ENCODE assay signal across 14 cellular contexts in the genomic region with DNA sequence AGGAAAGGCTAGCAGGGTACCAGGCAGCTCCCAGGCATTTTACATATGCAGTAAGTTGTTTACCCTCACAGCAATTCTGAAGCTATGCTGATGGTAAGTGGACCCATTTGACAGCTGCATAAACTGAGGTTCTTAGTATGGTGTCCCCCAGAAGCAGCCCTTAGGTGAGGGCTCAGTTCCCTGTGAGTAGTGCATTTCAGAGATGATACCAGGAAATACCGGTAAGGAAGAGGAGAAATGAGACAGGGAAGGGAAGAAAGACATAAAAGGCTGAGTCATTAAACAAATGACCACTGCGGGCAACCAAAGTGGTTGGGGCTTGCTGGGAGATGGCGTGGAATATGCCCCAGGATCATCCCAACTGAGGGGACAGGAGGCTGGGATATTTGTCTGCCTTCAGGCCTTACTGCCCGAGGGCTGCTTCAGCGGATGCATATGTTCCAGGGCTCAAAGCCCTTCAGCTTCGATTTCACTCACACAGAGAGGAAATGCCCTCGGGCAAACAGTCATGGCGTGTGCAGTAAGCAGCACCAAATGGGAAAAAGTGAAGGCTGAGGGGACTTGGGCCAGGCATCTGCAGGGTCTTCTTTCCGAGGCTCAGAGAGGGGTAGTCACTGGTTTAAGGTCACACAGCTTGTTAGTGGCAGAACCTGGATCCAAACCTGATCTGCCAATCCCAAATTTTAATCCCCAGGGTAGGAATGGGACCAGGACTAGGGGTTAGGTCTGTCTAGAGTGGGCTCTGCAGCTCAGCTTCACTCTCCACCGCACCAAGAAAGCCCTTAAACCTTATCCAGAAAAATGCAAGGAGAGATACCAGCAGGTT.
DNase-seq lines count a peak whose midpoint lies in the region; ATAC-seq, FAIRE-seq and TF ChIP-seq lines count a peak whose summit lies in the region.
"Had no signal": no experiment of that assay in that cellular context is flagged by ENCODE, and none has a peak within 500 bp of the region (broad histone marks: within the 10 kb centered on the region; RNA-seq: fewer than 3 reads in every experiment).

No MANE protein-coding gene starts in this region.

- TF ChIP-seq POLR2A in H1 (IDR thresholded peaks at IDR 0.05; ENCODE audit: control extremely low read depth in 1 of 2, low read depth in 2 of 2, low read length in 2 of 2), result no peak
- TF ChIP-seq POLR2A in sigmoid colon (IDR thresholded peaks at IDR 0.05), result no peak

- H3K9me3 Mint-ChIP-seq in activated naive CD4-positive, alpha-beta T cell treated with anti-CD3 and anti-CD28 coated beads, Interleukin-2, amount 10 ng/mL, durations not matched to agents 7 days and 5 days, result no peaks in the 10 kb centered on the region
- no peaks in the 10 kb centered on the region for H3K9me3 Mint-ChIP-seq in activated naive CD4-positive, alpha-beta T cell treated with anti-CD3 and anti-CD28 coated beads, Interleukin-2, amount 50 U/mL, for 72 hours
- no peaks in the 10 kb centered on the region for H3K9me3 Mint-ChIP-seq in mesothelial cell of epicardium
- H3K9me3 Mint-ChIP-seq: activated T-helper 1 cell treated with anti-CD3 and anti-CD28 coated beads, Interleukin-12 subunit alpha, Interleukin-12 subunit beta, Interleukin-2, Interleukin-4 antibody, amounts not matched to agents 30 ng/mL and 10 ng/mL and 1 ng/mL, durations not matched to agents 14 hours and 24 hours and 36 hours had no signal

- no peak overlapping the region for H2BK12ac ChIP-seq in H1 (ENCODE audit: low read depth, low read length)

- no peak for TF ChIP-seq EP300 in H1 (IDR thresholded peaks at IDR 0.05; ENCODE audit: borderline replicate concordance in 1 of 2, low read depth in 2 of 2, low read length in 2 of 2)
- TF ChIP-seq EP300 in sigmoid colon (IDR thresholded peaks at IDR 0.05), result no peak

- H3K4me1 Mint-ChIP-seq in activated naive CD4-positive, alpha-beta T cell treated with anti-CD3 and anti-CD28 coated beads, Interleukin-2, amount 10 ng/mL, durations not matched to agents 7 days and 5 days, result peaks cover 4% of the 10 kb centered on the region
- H3K4me1 Mint-ChIP-seq in mesothelial cell of epicardium, result peaks cover 24% of the 10 kb centered on the region

- H3K27ac ChIP-seq in PC-3 (ENCODE audit: low read length), result no peak overlapping the region
- no peak overlapping the region for H3K27ac ChIP-seq in H1 (ENCODE audit: low read depth, low read length)
- no peak overlapping the region for H3K27ac ChIP-seq in upper lobe of right lung
- H3K27ac ChIP-seq in sigmoid colon, result no peak overlapping the region
- H3K27ac ChIP-seq: gastroesophageal sphincter had no signal

- no peak overlapping the region for H2BK15ac ChIP-seq in H1 (ENCODE audit: low read length)

- no peak for ATAC-seq in activated naive CD4-positive, alpha-beta T cell treated with anti-CD3 and anti-CD28 coated beads, Interleukin-2, amount 50 U/mL, for 72 hours
- ATAC-seq in PC-3 (peak; percentile 86), upper lobe of right lung (no peak), HG02798 (IDR thresholded peaks at IDR 0.05; ENCODE audit: poor library complexity, unreplicated experiment) (no peak)
- ATAC-seq: gastroesophageal sphincter had no signal

- no peak overlapping the region for H2BK120ac ChIP-seq in H1 (replicated peaks; ENCODE audit: low read depth, low read length)

- POLR2A ChIA-PET in PC-3 (lab: Charles Lee; ENCODE audit: unreplicated experiment), result no interaction called here
- POLR2A ChIA-PET in H1 (lab: Charles Lee; ENCODE audit: partially characterized antibody), result interaction anchor here (1.6 kb wide), 1 partner anchor 12 kb away, joined by 3 read pairs; no protein-coding TSS in a partner anchor

- no peaks in the 10 kb centered on the region for H3K79me1 ChIP-seq in H1 (ENCODE audit: low read depth, low read length)

- H2BK20ac ChIP-seq in H1 (ENCODE audit: low read length), result no peak overlapping the region

- H3K4me2 ChIP-seq in PC-3 (ENCODE audit: low read length), result no peak overlapping the region
- no peak overlapping the region for H3K4me2 ChIP-seq in H1 (ENCODE audit: insufficient read depth in 1 of 2, low read depth in 2 of 2, low read length in 2 of 2)

- no peak overlapping the region for H4K91ac ChIP-seq in H1 (replicated peaks; ENCODE audit: insufficient read length, low read length)

- no peak overlapping the region for H3K56ac ChIP-seq in H1 (replicated peaks; ENCODE audit: insufficient read length, low read depth, low read length)

- H4K20me1 ChIP-seq in PC-3 (ENCODE audit: low read length), result no peaks in the 10 kb centered on the region
- no peaks in the 10 kb centered on the region for H4K20me1 ChIP-seq in H1 (replicated peaks in 1 of 2; ENCODE audit: control insufficient read depth in 1 of 2, insufficient read depth in 2 of 2, low read length in 2 of 2)

- H3K4ac ChIP-seq in H1 (replicated peaks; ENCODE audit: insufficient read length, low read depth, low read length), result no peak overlapping the region

- H3K4me1 ChIP-seq in PC-3 (ENCODE audit: insufficient read depth, low read length) (peaks cover 4% of the 10 kb centered on the region; the same call in 1 of the 2 replicates), H1 (replicated peaks in 1 of 4; ENCODE audit: control insufficient read depth in 3 of 4, insufficient read depth in 4 of 4, low read length in 3 of 4) (peaks cover 0 to 6% (median under 1%) of the 10 kb centered on the region in 4 experiments; a peak in 1 of 7 replicates), upper lobe of right lung (peaks cover 10% of the 10 kb centered on the region), sigmoid colon (peaks cover 0 to 4% (median 0%) of the 10 kb centered on the region in 4 donors)
- H3K4me1 ChIP-seq: gastroesophageal sphincter had no signal

- no peaks in the 10 kb centered on the region for H3F3A ChIP-seq in PC-3 (ENCODE audit: low read length, unreplicated experiment)

- H3K36me3 ChIP-seq in PC-3 (ENCODE audit: low read depth, low read length) (no peaks in the 10 kb centered on the region), H1 (ENCODE audit: control insufficient read depth in 2 of 4, insufficient read depth in 4 of 4, low read length in 3 of 4) (no peaks in the 10 kb centered on the region), upper lobe of right lung (no peaks in the 10 kb centered on the region), sigmoid colon (no peaks in the 10 kb centered on the region)
- H3K36me3 ChIP-seq: gastroesophageal sphincter had no signal

- intact Hi-C loops in PC-3 (cut with micrococcal nuclease), result no loop called here
- intact Hi-C loops in upper lobe of right lung (cut with DNase I), result no loop called here
- intact Hi-C loops in sigmoid colon (cut with DNase I), result no loop called here

- H4K5ac ChIP-seq in H1 (ENCODE audit: insufficient read length, low read depth, low read length), result no peak overlapping the region

- H3K9me3 ChIP-seq in PC-3 (ENCODE audit: low read length) (no peaks in the 10 kb centered on the region), H1 (ENCODE audit: insufficient read depth in 2 of 2, low read depth in 1 of 2, low read length in 1 of 2) (no peaks in the 10 kb centered on the region), upper lobe of right lung (no peaks in the 10 kb centered on the region), sigmoid colon (no peaks in the 10 kb centered on the region)
- H3K9me3 ChIP-seq: gastroesophageal sphincter had no signal

- TF ChIP-seq CTCF in PC-3 (conservative IDR thresholded peaks at IDR 0.05; ENCODE audit: low read depth, low read length) (no peak), H1 (IDR thresholded peaks at IDR 0.05; ENCODE audit: control extremely low read depth in 1 of 3, insufficient read depth in 1 of 3, low read depth in 1 of 3, low read length in 3 of 3) (no peak), upper lobe of right lung (IDR thresholded peaks at IDR 0.05) (no peak), sigmoid colon (IDR thresholded peaks at IDR 0.05) (no peak), mesothelial cell of epicardium (IDR thresholded peaks at IDR 0.05; ENCODE audit: unreplicated experiment) (no peak)

- 81% methylated on average over 10 of the region's 10 CpGs; no CpG with 5 or more reads in 1 of the 2 experiments for WGBS in H1 (ENCODE audit: extremely low coverage in 1 of 2, insufficient coverage in 1 of 2, insufficient read length in 1 of 2, insufficient replicate concordance in 2 of 2, low coverage in 1 of 2, low lambda C conversion rate in 2 of 2, missing lambda C conversion rate in 1 of 2), 2 experiments
- WGBS in sigmoid colon, 2 donors, result 66 to 82% methylated on average over 10 of the region's 10 CpGs

- no peaks in the 10 kb centered on the region for H3K9me2 ChIP-seq in PC-3 (replicated peaks; ENCODE audit: low read length)

- TF ChIP-seq RAD21 in H1 (IDR thresholded peaks at IDR 0.05 in 1 of 2, conservative IDR thresholded peaks at IDR 0.05 in 1 of 2; ENCODE audit: low read depth in 2 of 2, low read length in 2 of 2), result no peak

- H2AFZ ChIP-seq in PC-3 (ENCODE audit: low read length), result no peak overlapping the region
- no peak overlapping the region for H2AFZ ChIP-seq in H1 (ENCODE audit: low read length)

- no peaks in the 10 kb centered on the region for H3K79me2 ChIP-seq in PC-3 (ENCODE audit: low read length)
- no peaks in the 10 kb centered on the region for H3K79me2 ChIP-seq in H1 (ENCODE audit: control insufficient read depth in 1 of 2, insufficient read depth in 2 of 2, low read length in 2 of 2)

- BruUV-seq in PC-3 (replicated peaks; lab: Mats Ljungman, UMichigan), result no TSS peak

- no peak overlapping the region for H2BK5ac ChIP-seq in H1 (ENCODE audit: low read depth, low read length)

- H3K27me3 ChIP-seq in PC-3 (ENCODE audit: low read length) (no peaks in the 10 kb centered on the region), H1 (replicated peaks in 1 of 4; ENCODE audit: control insufficient read depth in 3 of 4, extremely low read depth in 1 of 4, insufficient read depth in 3 of 4, low read length in 3 of 4) (no peaks in the 10 kb centered on the region), upper lobe of right lung (no peaks in the 10 kb centered on the region), sigmoid colon (no peaks in the 10 kb centered on the region)
- H3K27me3 ChIP-seq: gastroesophageal sphincter had no signal

- CTCF ChIA-PET in activated naive CD4-positive, alpha-beta T cell treated with anti-CD3 and anti-CD28 coated beads, Interleukin-2, amount 10 ng/mL, durations not matched to agents 7 days and 5 days (lab: Charles Lee), result interaction anchor here (0.9 to 2.6 kb wide), 3 partner anchors 37 to 131 kb away, joined by 3 to 8 read pairs (median 4); no protein-coding TSS in a partner anchor
- CTCF ChIA-PET in PC-3 (lab: Charles Lee) (no interaction called here), H1 (lab: Charles Lee; ENCODE audit: partially characterized antibody) (interaction anchor here (0.5 to 5.3 kb wide), 5 partner anchors 14 to 340 kb away, joined by 3 to 27 read pairs (median 6); no protein-coding TSS in a partner anchor)

- peaks cover 70% of the 10 kb centered on the region for H3K27me3 Mint-ChIP-seq in activated naive CD4-positive, alpha-beta T cell treated with anti-CD3 and anti-CD28 coated beads, Interleukin-2, amount 10 ng/mL, durations not matched to agents 7 days and 5 days
- peaks cover 5% of the 10 kb centered on the region for H3K27me3 Mint-ChIP-seq in mesothelial cell of epicardium (ENCODE audit: low read depth)

- no peak overlapping the region for H2AK5ac ChIP-seq in H1 (ENCODE audit: low read depth, low read length)

- H3K18ac ChIP-seq in H1 (ENCODE audit: extremely low read depth, low read length), result no peak overlapping the region

- no peak for DNase-seq in activated naive CD4-positive, alpha-beta T cell treated with anti-CD3 and anti-CD28 coated beads, Interleukin-2, amount 10 ng/mL, durations not matched to agents 7 days and 5 days
- no peak for DNase-seq in activated naive CD4-positive, alpha-beta T cell treated with anti-CD3 and anti-CD28 coated beads, Interleukin-2, amount 50 U/mL, for 72 hours (ENCODE audit: low spot score in 2 of 2)
- DNase-seq in PC-3, result peak; percentile 66
- DNase-seq in H1 (ENCODE audit: low read depth in 1 of 2, low spot score in 2 of 2), result no peak
- DNase-seq in upper lobe of right lung, result peak; percentile 31
- no peak for DNase-seq in sigmoid colon
- no peak for DNase-seq in mesothelial cell of epicardium (ENCODE audit: low spot score in 2 of 2, unreplicated experiment in 2 of 2)
- DNase-seq: effector CD8-positive, alpha-beta T cell; Kasumi-1; SW 1271 had no signal

- H3K23ac ChIP-seq in H1 (ENCODE audit: insufficient read length), result no peak overlapping the region

- no peaks in the 10 kb centered on the region for H3K36me3 Mint-ChIP-seq in activated naive CD4-positive, alpha-beta T cell treated with anti-CD3 and anti-CD28 coated beads, Interleukin-2, amount 10 ng/mL, durations not matched to agents 7 days and 5 days
- no peaks in the 10 kb centered on the region for H3K36me3 Mint-ChIP-seq in activated naive CD4-positive, alpha-beta T cell treated with anti-CD3 and anti-CD28 coated beads, Interleukin-2, amount 50 U/mL, for 72 hours
- no peaks in the 10 kb centered on the region for H3K36me3 Mint-ChIP-seq in mesothelial cell of epicardium

- H3K14ac ChIP-seq in H1 (ENCODE audit: insufficient read length), result no peak overlapping the region

- FAIRE-seq in H1 (lab: Jason Lieb, UNC), result no peak
- FAIRE-seq: GM19239 had no signal

- H3K27ac Mint-ChIP-seq in activated naive CD4-positive, alpha-beta T cell treated with anti-CD3 and anti-CD28 coated beads, Interleukin-2, amount 10 ng/mL, durations not matched to agents 7 days and 5 days, result peak overlapping the region; percentile 53
- H3K27ac Mint-ChIP-seq in activated naive CD4-positive, alpha-beta T cell treated with anti-CD3 and anti-CD28 coated beads, Interleukin-2, amount 50 U/mL, for 72 hours, result no peak overlapping the region
- H3K27ac Mint-ChIP-seq in mesothelial cell of epicardium, result no peak overlapping the region

- 0 out of 2 replicates have a peak, but pooled peaks cover 1% of the 10 kb centered on the region for H3K23me2 ChIP-seq in H1 (ENCODE audit: low read depth, low read length)

- no peak overlapping the region for H3K4me3 Mint-ChIP-seq in activated naive CD4-positive, alpha-beta T cell treated with anti-CD3 and anti-CD28 coated beads, Interleukin-2, amount 10 ng/mL, durations not matched to agents 7 days and 5 days
- no peak overlapping the region for H3K4me3 Mint-ChIP-seq in mesothelial cell of epicardium
- H3K4me3 Mint-ChIP-seq: activated T-helper 1 cell treated with anti-CD3 and anti-CD28 coated beads, Interleukin-12 subunit alpha, Interleukin-12 subunit beta, Interleukin-2, Interleukin-4 antibody, amounts not matched to agents 30 ng/mL and 10 ng/mL and 1 ng/mL, durations not matched to agents 14 hours and 24 hours and 36 hours had no signal

- no peak overlapping the region for H3K9ac ChIP-seq in PC-3 (ENCODE audit: low read length)
- H3K9ac ChIP-seq in H1 (replicated peaks in 1 of 4; ENCODE audit: extremely low read depth in 1 of 4, low read depth in 3 of 4, low read length in 3 of 4), result no peak overlapping the region

- H3K4me3 ChIP-seq in PC-3 (ENCODE audit: low read length) (no peak overlapping the region), H1 (ENCODE audit: extremely low read depth in 1 of 4, insufficient read depth in 2 of 4, low read depth in 3 of 4, low read length in 4 of 4) (no peak overlapping the region), upper lobe of right lung (no peak overlapping the region), sigmoid colon (no peak overlapping the region)
- H3K4me3 ChIP-seq: gastroesophageal sphincter had no signal

- H4K8ac ChIP-seq in H1 (ENCODE audit: extremely low read depth, insufficient read depth, low read length), result no peak overlapping the region

Comparison
In these comparisons a context has a peak if more than half of its experiments do, and no peak if none do; other contexts are left out.
1. DNase-seq: peak in PC-3 (single experiment) and upper lobe of right lung (single experiment); none in activated naive CD4-positive, alpha-beta T cell treated with anti-CD3 and anti-CD28 coated beads, Interleukin-2, amount 10 ng/mL, durations not matched to agents 7 days and 5 days (single experiment), activated naive CD4-positive, alpha-beta T cell treated with anti-CD3 and anti-CD28 coated beads, Interleukin-2, amount 50 U/mL, for 72 hours (0 of 2), H1 (0 of 2), sigmoid colon (single experiment) and mesothelial cell of epicardium (0 of 2).